In the genomic region with DNA sequence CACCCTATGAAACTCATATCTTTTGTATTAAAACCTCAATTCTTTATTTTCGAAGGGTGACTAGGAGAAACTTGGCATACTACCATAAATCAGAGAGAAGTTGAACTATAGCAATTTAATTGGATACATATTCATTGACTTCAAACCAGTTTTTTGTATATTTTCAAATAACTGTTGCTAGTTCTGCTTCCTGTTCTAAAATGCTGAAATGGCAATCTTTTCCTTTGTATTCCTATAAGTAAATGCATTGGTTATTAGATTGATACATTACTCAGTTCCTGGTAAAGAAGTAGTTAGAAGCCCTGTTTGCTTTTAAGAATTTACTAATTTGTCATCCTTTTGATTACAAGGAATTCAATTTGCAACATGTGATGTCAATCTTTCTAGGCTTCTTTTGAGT, we compare ENCODE assay signal across 15 cellular contexts.
DNase-seq lines count a peak whose midpoint lies in the region; ATAC-seq, FAIRE-seq and TF ChIP-seq lines count a peak whose summit lies in the region.
"Had no signal": no experiment of that assay in that cellular context is flagged by ENCODE, and none has a peak within 500 bp of the region (broad histone marks: within the 10 kb centered on the region; RNA-seq: fewer than 3 reads in every experiment).

No MANE protein-coding gene starts in this region.

- WGBS in A549 (ENCODE audit: missing lambda C conversion rate), result 88% methylated on average over 1 of the region's 1 CpG

- H3K4me1 ChIP-seq in A549 (peaks cover 26% of the 10 kb centered on the region), endothelial cell of umbilical vein (ENCODE audit: control insufficient read depth, extremely low read depth, insufficient read depth, low read length) (peaks cover 29% of the 10 kb centered on the region)

- intact Hi-C loops in endothelial cell of umbilical vein (cut with micrococcal nuclease), result loop anchor here (5.0 to 10.0 kb wide), 4 partner anchors 166 to 1184 kb away; a partner anchor contains a TSS

- no peak overlapping the region for H2AFZ ChIP-seq in endothelial cell of umbilical vein (ENCODE audit: low read depth, low read length)

- DNase-seq in A549 (ENCODE audit: low read depth in 1 of 2, low spot score in 1 of 2) (no peak), D721Med (ENCODE audit: insufficient read length, low spot score) (no peak), RWPE1 (ENCODE audit: low spot score) (no peak), endothelial cell of umbilical vein (ENCODE audit: low read depth, low spot score) (peak; percentile 9), NCI-H1105 (lab: John Stamatoyannopoulos, UW) (no peak)
- no peak for DNase-seq in activated naive CD4-positive, alpha-beta T cell treated with anti-CD3 and anti-CD28 coated beads, Interleukin-2, amount 50 U/mL, for 72 hours (ENCODE audit: low spot score in 2 of 2)
- DNase-seq: AML-193; CD4-positive, alpha-beta T cell; DMS79 treated with DMSO at 0.1 percent for 48 hours; GF-D8; H9 had no signal

- no peaks in the 10 kb centered on the region for H3K79me2 ChIP-seq in endothelial cell of umbilical vein (ENCODE audit: control insufficient read depth, insufficient read depth, low read length)

- dilution Hi-C loops in endothelial cell of umbilical vein (cut with MboI; ENCODE audit: extremely low pct_ligation_motif_present, low sequenced_read_pairs), result no loop called here

- TF ChIP-seq RAD21 in A549 (conservative IDR thresholded peaks at IDR 0.05 in 1 of 2, IDR thresholded peaks at IDR 0.05 in 1 of 2), result no peak

- H3K36me3 Mint-ChIP-seq in activated naive CD4-positive, alpha-beta T cell treated with anti-CD3 and anti-CD28 coated beads, Interleukin-2, amount 50 U/mL, for 72 hours, result peaks cover 0 to 6% of the 10 kb centered on the region in 2 donors

- H4K20me1 ChIP-seq in endothelial cell of umbilical vein (replicated peaks; ENCODE audit: control insufficient read depth, extremely low read depth, insufficient read depth, low read length), result no peaks in the 10 kb centered on the region

- H3K36me3 ChIP-seq in endothelial cell of umbilical vein (ENCODE audit: control insufficient read depth in 2 of 2, extremely low read depth in 1 of 2, insufficient read depth in 2 of 2, low read length in 2 of 2), result no peaks in the 10 kb centered on the region

- H3K27ac Mint-ChIP-seq in activated naive CD4-positive, alpha-beta T cell treated with anti-CD3 and anti-CD28 coated beads, Interleukin-2, amount 50 U/mL, for 72 hours, result no peak overlapping the region
- H3K27ac Mint-ChIP-seq: CD4-positive, alpha-beta T cell had no signal

- CTCF ChIA-PET in A549 (lab: Yijun Ruan, JAX) (interaction anchor here (1.6 kb wide), 1 partner anchor 70 kb away, joined by 4 read pairs; no protein-coding TSS in a partner anchor), RWPE1 (lab: Yijun Ruan, JAX) (no interaction called here), endothelial cell of umbilical vein (lab: Charles Lee) (interaction anchor here (1.2 kb wide), 1 partner anchor 19 kb away, joined by 3 read pairs; no protein-coding TSS in a partner anchor)

- H3K27ac ChIP-seq in A549, result peak overlapping the region; percentile 79 to 94
- H3K27ac ChIP-seq in RWPE1, result peak overlapping the region; percentile 90
- peak overlapping the region; percentile 73 for H3K27ac ChIP-seq in endothelial cell of umbilical vein (ENCODE audit: insufficient read depth, low read depth, low read length)
- H3K27ac ChIP-seq: C4-2B had no signal

- H3K4me3 ChIP-seq in A549, result no peak overlapping the region
- no peak overlapping the region for H3K4me3 ChIP-seq in endothelial cell of umbilical vein (replicated peaks in 1 of 3; ENCODE audit: insufficient read depth in 1 of 3, low read depth in 1 of 3, low read length in 3 of 3)

- H3K27me3 ChIP-seq in endothelial cell of umbilical vein (ENCODE audit: control insufficient read depth in 2 of 2, insufficient read depth in 2 of 2, low read length in 2 of 2), result no peaks in the 10 kb centered on the region

- TF ChIP-seq CTCF in A549 (IDR thresholded peaks at IDR 0.05) (no peak), D721Med (IDR thresholded peaks at IDR 0.05; ENCODE audit: insufficient read depth, missing control alignments) (no peak), RWPE1 (conservative IDR thresholded peaks at IDR 0.05; ENCODE audit: low read depth) (no peak), endothelial cell of umbilical vein (IDR thresholded peaks at IDR 0.05; ENCODE audit: extremely low read depth in 1 of 2, insufficient read depth in 1 of 2, low read depth in 1 of 2, low read length in 2 of 2) (no peak)

- no peaks in the 10 kb centered on the region for H3K9me3 ChIP-seq in A549
- H3K9me3 ChIP-seq in endothelial cell of umbilical vein (replicated peaks; ENCODE audit: control insufficient read depth, insufficient read depth, low read length), result no peaks in the 10 kb centered on the region

- TF ChIP-seq EP300 in A549 (IDR thresholded peaks at IDR 0.05), result no peak

- H3K9me1 ChIP-seq in endothelial cell of umbilical vein (replicated peaks; ENCODE audit: control insufficient read depth, extremely low read depth, insufficient read depth, low read length), result no peaks in the 10 kb centered on the region

- TF ChIP-seq POLR2A in A549 (IDR thresholded peaks at IDR 0.05; ENCODE audit: low read length) (no peak), endothelial cell of umbilical vein (IDR thresholded peaks at IDR 0.05; ENCODE audit: low read depth, low read length) (no peak)

- POLR2A ChIA-PET in A549 (lab: Yijun Ruan, JAX) (no interaction called here), RWPE1 (lab: Yijun Ruan, JAX; ENCODE audit: low non-redundant PET) (no interaction called here), endothelial cell of umbilical vein (lab: Charles Lee) (no interaction called here)

- ATAC-seq in A549, result no peak
- ATAC-seq in activated naive CD4-positive, alpha-beta T cell treated with anti-CD3 and anti-CD28 coated beads, Interleukin-2, amount 50 U/mL, for 72 hours, result no peak
- no peak for ATAC-seq in GM19328 (IDR thresholded peaks at IDR 0.05; ENCODE audit: unreplicated experiment)

- no peak overlapping the region for H3K9ac ChIP-seq in endothelial cell of umbilical vein (replicated peaks; ENCODE audit: extremely low read depth, insufficient read depth, low read length)

- peak overlapping the region; percentile 67; the same call in 1 of the 3 replicates for H3K4me2 ChIP-seq in A549
- no peak overlapping the region for H3K4me2 ChIP-seq in endothelial cell of umbilical vein (ENCODE audit: insufficient read depth, low read length)

- BruUV-seq in endothelial cell of umbilical vein (replicated peaks; lab: Mats Ljungman, UMichigan), result no TSS peak

- no peaks in the 10 kb centered on the region for H3K9me3 Mint-ChIP-seq in activated naive CD4-positive, alpha-beta T cell treated with anti-CD3 and anti-CD28 coated beads, Interleukin-2, amount 50 U/mL, for 72 hours
- H3K9me3 Mint-ChIP-seq: CD4-positive, alpha-beta T cell; H9 had no signal

- FAIRE-seq in A549 (lab: Jason Lieb, UNC) (no peak), D721Med (lab: Jason Lieb, UNC) (peak; percentile 76), endothelial cell of umbilical vein (lab: Jason Lieb, UNC) (no peak)
- FAIRE-seq: H1, HTR-8/SVneo had no signal

TF ChIP-seq in A549, 52 proteins besides CTCF, POLR2A, EP300 and RAD21:
- TF ChIP-seq MAZ (IDR thresholded peaks at IDR 0.05; ENCODE audit: borderline replicate concordance, low read depth, low read length) (no peak), MAFK (IDR thresholded peaks at IDR 0.05; ENCODE audit: partially characterized antibody) (peak; percentile 72)
- TF ChIP-seq, protein P1, sequence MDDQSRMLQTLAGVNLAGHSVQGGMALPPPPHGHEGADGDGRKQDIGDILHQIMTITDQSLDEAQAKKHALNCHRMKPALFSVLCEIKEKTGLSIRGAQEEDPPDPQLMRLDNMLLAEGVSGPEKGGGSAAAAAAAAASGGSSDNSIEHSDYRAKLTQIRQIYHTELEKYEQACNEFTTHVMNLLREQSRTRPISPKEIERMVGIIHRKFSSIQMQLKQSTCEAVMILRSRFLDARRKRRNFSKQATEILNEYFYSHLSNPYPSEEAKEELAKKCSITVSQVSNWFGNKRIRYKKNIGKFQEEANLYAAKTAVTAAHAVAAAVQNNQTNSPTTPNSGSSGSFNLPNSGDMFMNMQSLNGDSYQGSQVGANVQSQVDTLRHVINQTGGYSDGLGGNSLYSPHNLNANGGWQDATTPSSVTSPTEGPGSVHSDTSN (IDR thresholded peaks at IDR 0.05), result no peak

TF ChIP-seq in endothelial cell of umbilical vein, 7 proteins besides CTCF, POLR2A, EP300 and RAD21:
- TF ChIP-seq FOS (IDR thresholded peaks at IDR 0.05; ENCODE audit: borderline replicate concordance, insufficient read depth, low read length) (no peak), GATA2 (IDR thresholded peaks at IDR 0.05; ENCODE audit: insufficient read depth, insufficient read length, low read depth, low read length) (no peak), JUN (IDR thresholded peaks at IDR 0.05; ENCODE audit: borderline replicate concordance, insufficient read depth, insufficient read length, low read depth) (no peak), EZH2 (IDR thresholded peaks at IDR 0.05; ENCODE audit: borderline replicate concordance, low read depth, low read length, severe bottlenecking) (no peak), POLR2AphosphoS5 (IDR thresholded peaks at IDR 0.05; ENCODE audit: insufficient read depth, low read depth, low read length) (no peak), MYC (IDR thresholded peaks at IDR 0.05; ENCODE audit: low read depth, low read length) (no peak)
- TF ChIP-seq, protein P2, sequence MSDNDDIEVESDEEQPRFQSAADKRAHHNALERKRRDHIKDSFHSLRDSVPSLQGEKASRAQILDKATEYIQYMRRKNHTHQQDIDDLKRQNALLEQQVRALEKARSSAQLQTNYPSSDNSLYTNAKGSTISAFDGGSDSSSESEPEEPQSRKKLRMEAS (IDR thresholded peaks at IDR 0.05; ENCODE audit: insufficient read depth, insufficient read length), result no peak
